Comparison of ENCODE assay signal across 1 cellular context in genomic region chr9:133888048-133888778, GRCh38.
TF ChIP-seq lines count a peak whose summit lies in the region.

No MANE protein-coding gene starts in this region.

TF ChIP-seq in H1, 55 proteins besides CTCF, POLR2A, EP300 and RAD21 (continued from another document):
- TF ChIP-seq, protein P1, sequence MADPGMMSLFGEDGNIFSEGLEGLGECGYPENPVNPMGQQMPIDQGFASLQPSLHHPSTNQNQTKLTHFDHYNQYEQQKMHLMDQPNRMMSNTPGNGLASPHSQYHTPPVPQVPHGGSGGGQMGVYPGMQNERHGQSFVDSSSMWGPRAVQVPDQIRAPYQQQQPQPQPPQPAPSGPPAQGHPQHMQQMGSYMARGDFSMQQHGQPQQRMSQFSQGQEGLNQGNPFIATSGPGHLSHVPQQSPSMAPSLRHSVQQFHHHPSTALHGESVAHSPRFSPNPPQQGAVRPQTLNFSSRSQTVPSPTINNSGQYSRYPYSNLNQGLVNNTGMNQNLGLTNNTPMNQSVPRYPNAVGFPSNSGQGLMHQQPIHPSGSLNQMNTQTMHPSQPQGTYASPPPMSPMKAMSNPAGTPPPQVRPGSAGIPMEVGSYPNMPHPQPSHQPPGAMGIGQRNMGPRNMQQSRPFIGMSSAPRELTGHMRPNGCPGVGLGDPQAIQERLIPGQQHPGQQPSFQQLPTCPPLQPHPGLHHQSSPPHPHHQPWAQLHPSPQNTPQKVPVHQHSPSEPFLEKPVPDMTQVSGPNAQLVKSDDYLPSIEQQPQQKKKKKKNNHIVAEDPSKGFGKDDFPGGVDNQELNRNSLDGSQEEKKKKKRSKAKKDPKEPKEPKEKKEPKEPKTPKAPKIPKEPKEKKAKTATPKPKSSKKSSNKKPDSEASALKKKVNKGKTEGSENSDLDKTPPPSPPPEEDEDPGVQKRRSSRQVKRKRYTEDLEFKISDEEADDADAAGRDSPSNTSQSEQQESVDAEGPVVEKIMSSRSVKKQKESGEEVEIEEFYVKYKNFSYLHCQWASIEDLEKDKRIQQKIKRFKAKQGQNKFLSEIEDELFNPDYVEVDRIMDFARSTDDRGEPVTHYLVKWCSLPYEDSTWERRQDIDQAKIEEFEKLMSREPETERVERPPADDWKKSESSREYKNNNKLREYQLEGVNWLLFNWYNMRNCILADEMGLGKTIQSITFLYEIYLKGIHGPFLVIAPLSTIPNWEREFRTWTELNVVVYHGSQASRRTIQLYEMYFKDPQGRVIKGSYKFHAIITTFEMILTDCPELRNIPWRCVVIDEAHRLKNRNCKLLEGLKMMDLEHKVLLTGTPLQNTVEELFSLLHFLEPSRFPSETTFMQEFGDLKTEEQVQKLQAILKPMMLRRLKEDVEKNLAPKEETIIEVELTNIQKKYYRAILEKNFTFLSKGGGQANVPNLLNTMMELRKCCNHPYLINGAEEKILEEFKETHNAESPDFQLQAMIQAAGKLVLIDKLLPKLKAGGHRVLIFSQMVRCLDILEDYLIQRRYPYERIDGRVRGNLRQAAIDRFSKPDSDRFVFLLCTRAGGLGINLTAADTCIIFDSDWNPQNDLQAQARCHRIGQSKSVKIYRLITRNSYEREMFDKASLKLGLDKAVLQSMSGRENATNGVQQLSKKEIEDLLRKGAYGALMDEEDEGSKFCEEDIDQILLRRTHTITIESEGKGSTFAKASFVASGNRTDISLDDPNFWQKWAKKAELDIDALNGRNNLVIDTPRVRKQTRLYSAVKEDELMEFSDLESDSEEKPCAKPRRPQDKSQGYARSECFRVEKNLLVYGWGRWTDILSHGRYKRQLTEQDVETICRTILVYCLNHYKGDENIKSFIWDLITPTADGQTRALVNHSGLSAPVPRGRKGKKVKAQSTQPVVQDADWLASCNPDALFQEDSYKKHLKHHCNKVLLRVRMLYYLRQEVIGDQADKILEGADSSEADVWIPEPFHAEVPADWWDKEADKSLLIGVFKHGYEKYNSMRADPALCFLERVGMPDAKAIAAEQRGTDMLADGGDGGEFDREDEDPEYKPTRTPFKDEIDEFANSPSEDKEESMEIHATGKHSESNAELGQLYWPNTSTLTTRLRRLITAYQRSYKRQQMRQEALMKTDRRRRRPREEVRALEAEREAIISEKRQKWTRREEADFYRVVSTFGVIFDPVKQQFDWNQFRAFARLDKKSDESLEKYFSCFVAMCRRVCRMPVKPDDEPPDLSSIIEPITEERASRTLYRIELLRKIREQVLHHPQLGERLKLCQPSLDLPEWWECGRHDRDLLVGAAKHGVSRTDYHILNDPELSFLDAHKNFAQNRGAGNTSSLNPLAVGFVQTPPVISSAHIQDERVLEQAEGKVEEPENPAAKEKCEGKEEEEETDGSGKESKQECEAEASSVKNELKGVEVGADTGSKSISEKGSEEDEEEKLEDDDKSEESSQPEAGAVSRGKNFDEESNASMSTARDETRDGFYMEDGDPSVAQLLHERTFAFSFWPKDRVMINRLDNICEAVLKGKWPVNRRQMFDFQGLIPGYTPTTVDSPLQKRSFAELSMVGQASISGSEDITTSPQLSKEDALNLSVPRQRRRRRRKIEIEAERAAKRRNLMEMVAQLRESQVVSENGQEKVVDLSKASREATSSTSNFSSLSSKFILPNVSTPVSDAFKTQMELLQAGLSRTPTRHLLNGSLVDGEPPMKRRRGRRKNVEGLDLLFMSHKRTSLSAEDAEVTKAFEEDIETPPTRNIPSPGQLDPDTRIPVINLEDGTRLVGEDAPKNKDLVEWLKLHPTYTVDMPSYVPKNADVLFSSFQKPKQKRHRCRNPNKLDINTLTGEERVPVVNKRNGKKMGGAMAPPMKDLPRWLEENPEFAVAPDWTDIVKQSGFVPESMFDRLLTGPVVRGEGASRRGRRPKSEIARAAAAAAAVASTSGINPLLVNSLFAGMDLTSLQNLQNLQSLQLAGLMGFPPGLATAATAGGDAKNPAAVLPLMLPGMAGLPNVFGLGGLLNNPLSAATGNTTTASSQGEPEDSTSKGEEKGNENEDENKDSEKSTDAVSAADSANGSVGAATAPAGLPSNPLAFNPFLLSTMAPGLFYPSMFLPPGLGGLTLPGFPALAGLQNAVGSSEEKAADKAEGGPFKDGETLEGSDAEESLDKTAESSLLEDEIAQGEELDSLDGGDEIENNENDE (IDR thresholded peaks at IDR 0.05; ENCODE audit: insufficient replicate concordance, low read length) = no peak
- TF ChIP-seq PHF8 (conservative IDR thresholded peaks at IDR 0.05; ENCODE audit: low read depth, low read length) (no peak), POLR2AphosphoS5 (IDR thresholded peaks at IDR 0.05; ENCODE audit: low read depth, low read length) (no peak), ZNF274 (IDR thresholded peaks at IDR 0.05; ENCODE audit: borderline replicate concordance, extremely low read depth, low read length) (no peak), POU5F1 (IDR thresholded peaks at IDR 0.05; ENCODE audit: low read depth, low read length) (no peak), SUZ12 (IDR thresholded peaks at IDR 0.05; ENCODE audit: low read length) (no peak), SIRT6 (IDR thresholded peaks at IDR 0.05; ENCODE audit: low read length) (no peak), HDAC2 (IDR thresholded peaks at IDR 0.05; ENCODE audit: borderline replicate concordance in 1 of 2, low read depth in 2 of 2, low read length in 2 of 2) (no peak), CEBPB (IDR thresholded peaks at IDR 0.05; ENCODE audit: low read depth, low read length) (no peak), TCF12 (IDR thresholded peaks at IDR 0.05; ENCODE audit: low read depth, low read length) (no peak), NANOG (IDR thresholded peaks at IDR 0.05; ENCODE audit: insufficient read depth, low read depth, low read length, poor library complexity, severe bottlenecking) (no peak), EGR1 (IDR thresholded peaks at IDR 0.05; ENCODE audit: borderline replicate concordance, low read depth, low read length) (no peak), BCL11A (IDR thresholded peaks at IDR 0.05; ENCODE audit: low read depth in 2 of 2, low read length in 2 of 2) (no peak), GABPA (IDR thresholded peaks at IDR 0.05; ENCODE audit: borderline replicate concordance, insufficient read depth, low read length) (no peak), GTF2F1 (IDR thresholded peaks at IDR 0.05; ENCODE audit: borderline replicate concordance, low read depth, low read length) (no peak), TEAD4 (IDR thresholded peaks at IDR 0.05; ENCODE audit: low read depth, low read length) (no peak), FOSL1 (IDR thresholded peaks at IDR 0.05; ENCODE audit: insufficient read depth, low read depth, low read length) (no peak)
